In the genomic region with DNA sequence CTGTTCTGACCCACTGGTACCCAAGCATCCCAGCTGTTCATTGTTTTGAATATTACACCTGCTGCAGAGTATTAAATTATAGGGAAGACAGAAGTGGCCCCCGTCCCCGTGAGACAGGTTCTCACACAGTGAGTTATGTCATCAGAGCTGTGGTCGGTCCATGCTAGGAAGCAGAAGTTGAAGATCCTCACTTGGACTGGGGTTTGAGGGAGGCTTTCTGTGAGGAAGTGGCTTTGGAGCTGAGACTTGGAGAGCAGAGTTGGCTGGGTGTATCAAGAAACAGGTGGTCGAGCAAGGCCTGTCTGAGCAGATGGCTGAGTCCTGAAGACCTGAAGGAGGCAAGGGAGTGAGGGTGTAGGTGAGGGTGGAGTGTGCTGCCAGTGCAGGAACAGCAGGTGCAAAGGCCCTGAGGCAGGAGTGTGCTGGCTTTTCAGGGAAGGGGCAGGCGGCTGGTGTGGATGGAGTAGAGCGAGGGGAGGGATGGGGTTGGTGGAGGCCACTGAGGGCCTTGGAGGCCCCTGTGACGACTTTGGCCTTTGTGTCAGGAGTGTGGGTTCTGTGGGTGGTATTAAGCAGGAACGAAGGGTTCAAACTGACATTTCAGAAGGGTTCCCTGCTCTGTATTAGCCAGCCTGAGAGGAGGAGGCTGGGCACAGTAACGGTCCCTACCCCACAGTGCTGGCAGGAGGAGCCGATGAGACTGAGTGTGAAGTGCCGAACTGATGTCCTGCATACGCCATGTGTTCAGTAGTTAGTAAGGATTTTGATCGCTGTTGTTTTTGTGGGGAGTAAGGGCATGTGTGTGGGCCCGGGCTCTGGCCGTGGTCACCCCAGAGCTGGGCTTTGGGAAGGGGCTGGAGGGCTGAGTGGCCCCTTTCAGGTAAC, we compare ENCODE assay signal across 10 cellular contexts. TPM values are rescaled to one million over a fixed set of nuclear protein-coding genes. Genes with fewer than 3 reads are reported as not detected.
A peak's percentile ranks its signal among the peaks of the same experiment; 100 is the strongest.
DNase-seq lines count a peak whose midpoint lies in the region; ATAC-seq, FAIRE-seq and TF ChIP-seq lines count a peak whose summit lies in the region.
"Had no signal": no experiment of that assay in that cellular context is flagged by ENCODE, and none has a peak within 500 bp of the region (broad histone marks: within the 10 kb centered on the region; RNA-seq: fewer than 3 reads in every experiment).

No MANE protein-coding gene starts in this region.

- H2BK5ac ChIP-seq in mesenchymal stem cell (ENCODE audit: low read depth, low read length, poor library complexity, severe bottlenecking): no peak overlapping the region

- TF ChIP-seq CTCF in GM12878 (IDR thresholded peaks at IDR 0.05 in 2 of 3, conservative IDR thresholded peaks at IDR 0.05 in 1 of 3; ENCODE audit: control insufficient read depth in 2 of 3, extremely low read depth in 1 of 3, insufficient read depth in 1 of 3, low read depth in 3 of 3, low read length in 3 of 3) (no peak), transverse colon (IDR thresholded peaks at IDR 0.05) (no peak), PC-9 (conservative IDR thresholded peaks at IDR 0.05) (no peak)

- intact Hi-C loops in GM12878 (cut with micrococcal nuclease; ENCODE audit: unreplicated experiment) (no loop called here), transverse colon (cut with DNase I; ENCODE audit: low total_unique reads) (no loop called here), PC-9 (cut with micrococcal nuclease; ENCODE audit: unreplicated experiment) (no loop called here)

- BruUV-seq in GM12878 (replicated peaks; lab: Mats Ljungman, UMichigan) (no TSS peak), PC-9 (replicated peaks; lab: Mats Ljungman, UMichigan) (no TSS peak)

- DNase-seq in DMS 273 (lab: John Stamatoyannopoulos, UW; ENCODE audit: unreplicated experiment) (peak; percentile 43), DMS 273 treated with DMSO at 0.1 percent for 48 hours (lab: John Stamatoyannopoulos, UW) (no peak), GM12878 (ENCODE audit: low read depth, low spot score) (no peak), mesenchymal stem cell (no peak), transverse colon (no peak), NCI-H446 (lab: John Stamatoyannopoulos, UW) (no peak), PC-9 (no peak)
- DNase-seq: NCI-H1048 had no signal

- H2AFZ ChIP-seq in GM12878 (ENCODE audit: control insufficient read depth, low read depth, low read length) (no peak overlapping the region), mesenchymal stem cell (ENCODE audit: low read depth, low read length) (no peak overlapping the region), PC-9 (no peak overlapping the region)

- no peak overlapping the region for H3K23ac ChIP-seq in mesenchymal stem cell (ENCODE audit: low read length in 2 of 2)

- H2BK120ac ChIP-seq in mesenchymal stem cell (ENCODE audit: low read depth, low read length): no peak overlapping the region

- H3K27me3 ChIP-seq in GM12878 (replicated peaks in 1 of 2; ENCODE audit: control insufficient read depth in 2 of 2, insufficient read depth in 2 of 2, low read length in 1 of 2) (no peaks in the 10 kb centered on the region), mesenchymal stem cell (ENCODE audit: control insufficient read depth in 1 of 2, insufficient read depth in 1 of 2, low read length in 2 of 2) (no peaks in the 10 kb centered on the region), transverse colon (no peaks in the 10 kb centered on the region), PC-9 (ENCODE audit: insufficient read depth, low read depth) (no peaks in the 10 kb centered on the region)

- H3K27ac ChIP-seq in GM12878 (ENCODE audit: control insufficient read depth, insufficient read depth) (peak overlapping the region; percentile 59), mesenchymal stem cell (ENCODE audit: low read length, poor library complexity, severe bottlenecking) (no peak overlapping the region), transverse colon (peak overlapping the region; percentile 7 to 63 (median 36)), PC-9 (no peak overlapping the region)
- H3K27ac ChIP-seq: 22Rv1 had no signal

- TF ChIP-seq EP300 in GM12878 (IDR thresholded peaks at IDR 0.05; ENCODE audit: borderline replicate concordance in 1 of 2, control insufficient read depth in 1 of 2, low read depth in 2 of 2, low read length in 2 of 2): no peak
- no peak for TF ChIP-seq EP300 in transverse colon (IDR thresholded peaks at IDR 0.05; ENCODE audit: low read depth)

- H3K9ac ChIP-seq in GM12878 (ENCODE audit: control insufficient read depth, insufficient read depth, low read length) (peak overlapping the region; percentile 52; the same call in 1 of the 2 replicates), mesenchymal stem cell (ENCODE audit: low read length) (peak overlapping the region; percentile 70)

- H3K79me2 ChIP-seq in GM12878 (ENCODE audit: control insufficient read depth, insufficient read depth, low read length) (peaks cover 85% of the 10 kb centered on the region), PC-9 (ENCODE audit: low read depth) (no peaks in the 10 kb centered on the region)

- H3K9me3 ChIP-seq in GM12878 (replicated peaks; ENCODE audit: control insufficient read depth, insufficient read depth, low read length) (no peaks in the 10 kb centered on the region), mesenchymal stem cell (ENCODE audit: control insufficient read depth, low read length) (no peaks in the 10 kb centered on the region), transverse colon (no peaks in the 10 kb centered on the region), PC-9 (ENCODE audit: insufficient read depth, low read depth) (no peaks in the 10 kb centered on the region)

- TF ChIP-seq RAD21 in GM12878 (IDR thresholded peaks at IDR 0.05; ENCODE audit: insufficient read depth, low read depth, low read length): no peak

- no peaks in the 10 kb centered on the region for H3F3A ChIP-seq in PC-9 (ENCODE audit: insufficient read depth, low read depth)

- in situ Hi-C loops in GM12878 (cut with MboI): no loop called here
- in situ Hi-C loops in transverse colon (cut with MboI; ENCODE audit: low pct_ligation_motif_present in 1 of 4, low pct_unique_long_range_greater_than_20kb in 1 of 4, low sequenced_read_pairs in 3 of 4): no loop called here

- no peak overlapping the region for H4K8ac ChIP-seq in mesenchymal stem cell (ENCODE audit: low read length)

- ATAC-seq in GM12878 (peak; percentile 45), GM18909 (IDR thresholded peaks at IDR 0.05; ENCODE audit: poor library complexity, unreplicated experiment) (no peak)

- H3K4me2 ChIP-seq in GM12878 (ENCODE audit: control insufficient read depth, insufficient read depth): peak overlapping the region; percentile 56
- no peak overlapping the region for H3K4me2 ChIP-seq in mesenchymal stem cell (ENCODE audit: low read length, poor library complexity, severe bottlenecking)
- no peak overlapping the region for H3K4me2 ChIP-seq in PC-9

- TF ChIP-seq POLR2A in GM12878 (IDR thresholded peaks at IDR 0.05; ENCODE audit: low read depth, low read length): no peak
- no peak for TF ChIP-seq POLR2A in transverse colon (IDR thresholded peaks at IDR 0.05)

- SMC1A ChIA-PET in GM12878 (lab: Charles Lee; ENCODE audit: uncharacterized antibody, unreplicated experiment): interaction anchor here (1.1 to 1.9 kb wide), 9 partner anchors 7 to 93 kb away, joined by 3 to 10 read pairs (median 5); no protein-coding TSS in a partner anchor

- no peak overlapping the region for H2AK5ac ChIP-seq in mesenchymal stem cell (ENCODE audit: low read length, severe bottlenecking)

- WGBS in GM12878 (ENCODE audit: insufficient coverage, insufficient replicate concordance, low lambda C conversion rate, missing lambda C conversion rate): 78% methylated on average over 15 of the region's 15 CpGs
- 89% methylated on average over 13 of the region's 15 CpGs for WGBS in mesenchymal stem cell
- 77 to 80% methylated on average over 4 to 15 of the region's 15 CpGs for WGBS in transverse colon (ENCODE audit: low coverage in 1 of 2), 2 donors

- peaks cover 59% of the 10 kb centered on the region for H3K79me1 ChIP-seq in mesenchymal stem cell (replicated peaks; ENCODE audit: low read length, poor library complexity, severe bottlenecking)

- no peak overlapping the region for H2BK15ac ChIP-seq in mesenchymal stem cell (ENCODE audit: low read depth, poor library complexity, severe bottlenecking)

- no peak overlapping the region for H3K4ac ChIP-seq in mesenchymal stem cell (ENCODE audit: low read depth in 1 of 2, low read length in 2 of 2)

- H4K20me1 ChIP-seq in GM12878 (ENCODE audit: control insufficient read depth, insufficient read depth) (0 out of 2 replicates have a peak, but pooled peaks cover 3% of the 10 kb centered on the region), PC-9 (ENCODE audit: insufficient read depth) (peaks cover 27% of the 10 kb centered on the region)

- RAD21 ChIA-PET in GM12878 (lab: Charles Lee; ENCODE audit: unreplicated experiment): interaction anchor here (0.6 to 1.7 kb wide), 7 partner anchors 8 to 82 kb away, joined by 3 to 8 read pairs (median 5); no protein-coding TSS in a partner anchor

- H2BK12ac ChIP-seq in mesenchymal stem cell (ENCODE audit: low read length in 2 of 2): no peak overlapping the region

- no peaks in the 10 kb centered on the region for H3K9me2 ChIP-seq in PC-9 (ENCODE audit: insufficient read depth)

- H3K18ac ChIP-seq in mesenchymal stem cell (ENCODE audit: low read depth in 1 of 2, low read length in 2 of 2): no peak overlapping the region

- H3K36me3 ChIP-seq in GM12878 (ENCODE audit: control insufficient read depth in 2 of 2, insufficient read depth in 2 of 2, low read length in 1 of 2) (peaks cover 12 to 35% of the 10 kb centered on the region in 2 experiments; a peak in 3 of 4 replicates), mesenchymal stem cell (ENCODE audit: control insufficient read depth in 1 of 2, insufficient read depth in 2 of 2, low read depth in 1 of 2, low read length in 2 of 2) (peaks cover 11 to 46% of the 10 kb centered on the region in 2 experiments), transverse colon (no peaks in the 10 kb centered on the region), PC-9 (ENCODE audit: low read depth) (no peaks in the 10 kb centered on the region)

- CTCF ChIA-PET in GM12878 (lab: Yijun Ruan, JAX): interaction anchor here (1.4 kb wide), 1 partner anchor 9 kb away, joined by 6 read pairs; no protein-coding TSS in a partner anchor
- CTCF ChIA-PET in PC-9 (lab: Charles Lee): no interaction called here

- no peak for FAIRE-seq in GM12878 (lab: Jason Lieb, UNC)

- no peak overlapping the region for H3K14ac ChIP-seq in mesenchymal stem cell (ENCODE audit: low read length in 2 of 2)

- H3K4me3 ChIP-seq in GM12878 (no peak overlapping the region), mesenchymal stem cell (ENCODE audit: insufficient read depth in 1 of 2, low read depth in 1 of 2, low read length in 2 of 2) (peak overlapping the region in 1 of 2 experiments; percentile 51), transverse colon (no peak overlapping the region), PC-9 (no peak overlapping the region)

- H3K4me1 ChIP-seq in GM12878 (ENCODE audit: control insufficient read depth, insufficient read depth, low read length): peaks cover 32% of the 10 kb centered on the region
- H3K4me1 ChIP-seq in mesenchymal stem cell (ENCODE audit: control insufficient read depth, insufficient read depth, low read depth, low read length): peaks cover 21% of the 10 kb centered on the region
- peaks cover 29 to 53% (median 41%) of the 10 kb centered on the region in 4 donors for H3K4me1 ChIP-seq in transverse colon
- no peaks in the 10 kb centered on the region for H3K4me1 ChIP-seq in PC-9 (replicated peaks; ENCODE audit: insufficient read depth)

- POLR2A ChIA-PET in GM12878 (lab: Charles Lee) (interaction anchor here (0.6 to 2.3 kb wide), 7 partner anchors 9 to 80 kb away, joined by 4 to 8 read pairs (median 4); partner anchors contain the start of gene SRC), PC-9 (lab: Charles Lee; ENCODE audit: unreplicated experiment) (no interaction called here)

- H4K91ac ChIP-seq in mesenchymal stem cell (ENCODE audit: low read length): no peak overlapping the region

RNA-seq across cellular contexts. Expression of gene SRC, which starts 11.8 kb away (rescaled TPM):
- total RNA-seq in GM12878 (2013; cell fraction: nucleolus; rRNA removed): 118 and 148 TPM in 2 replicates
- total RNA-seq in GM12878 (2014; rRNA removed): 22.1 and 27.4 TPM in 2 replicates
- total RNA-seq in GM12878 (2014; rRNA removed; fragmentation: Illumina TruSeq; extraction: Trizol): 19.3 and 20.0 TPM in 2 replicates
- total RNA-seq in GM12878 (2021): 63.5 and 71.3 TPM in 2 replicates
- polyA plus RNA-seq in GM12878 (2011; ENCODE audit: low read depth): 15.0 TPM
- 18.4 and 32.0 TPM in 2 replicates for polyA plus RNA-seq in GM12878 (2011; rRNA removed)
- 41.3 and 47.7 TPM in 2 replicates for polyA plus RNA-seq in GM12878 (2011; cell fraction: cytosol; rRNA removed)
- polyA plus RNA-seq in GM12878 (2011; cell fraction: nucleus; rRNA removed): 185 and 196 TPM in 2 replicates
- 25.3 and 26.0 TPM in 2 replicates for polyA plus RNA-seq in GM12878 (2012)
- 20.3 and 33.1 TPM in 2 replicates for polyA plus RNA-seq in GM12878 (2014; fragmentation: Illumina TruSeq; extraction: Trizol)
- polyA plus RNA-seq in GM12878 (2014; fragmentation: Nextera tagmentation; extraction: Ambion mirVana): under 1 TPM; 0.60 to 0.85 TPM
- 47.1 and 61.4 TPM in 2 replicates for polyA plus RNA-seq in GM12878 (2014; rRNA removed)
- polyA plus RNA-seq in GM12878 (2016; fragmentation: Nextera tagmentation; extraction: Ambion mirVana): 10 to 100 TPM; 26.9 TPM
- polyA minus RNA-seq in GM12878 (2011; rRNA and poly(A)+ RNA removed): 41.8 and 64.6 TPM in 2 replicates
- 22.9 and 30.8 TPM in 2 replicates for polyA minus RNA-seq in GM12878 (2011; cell fraction: cytosol; rRNA and poly(A)+ RNA removed)
- polyA minus RNA-seq in GM12878 (2011; cell fraction: nucleus; rRNA and poly(A)+ RNA removed): 42.9 and 73.0 TPM in 2 replicates
- polyA plus RNA-seq in mesenchymal stem cell (2013, experiment 1 of 2): 9.6 TPM
- polyA plus RNA-seq in mesenchymal stem cell (2013, experiment 2 of 2): 8.0 TPM
- total RNA-seq in transverse colon: 100 to 1,000 TPM in 3 of 4 donors, 10 to 100 TPM in 1; 87.0 to 155 (median 130) TPM
- total RNA-seq in PC-9 (2021): 56.8 and 58.4 TPM in 2 replicates

Comparison
In these comparisons a context has a peak if more than half of its experiments do, and no peak if none do; other contexts are left out.
1. H3K27ac ChIP-seq: peak in GM12878 (single experiment) and transverse colon (4 of 4); none in mesenchymal stem cell (single experiment) and PC-9 (single experiment).